In the genomic region with DNA sequence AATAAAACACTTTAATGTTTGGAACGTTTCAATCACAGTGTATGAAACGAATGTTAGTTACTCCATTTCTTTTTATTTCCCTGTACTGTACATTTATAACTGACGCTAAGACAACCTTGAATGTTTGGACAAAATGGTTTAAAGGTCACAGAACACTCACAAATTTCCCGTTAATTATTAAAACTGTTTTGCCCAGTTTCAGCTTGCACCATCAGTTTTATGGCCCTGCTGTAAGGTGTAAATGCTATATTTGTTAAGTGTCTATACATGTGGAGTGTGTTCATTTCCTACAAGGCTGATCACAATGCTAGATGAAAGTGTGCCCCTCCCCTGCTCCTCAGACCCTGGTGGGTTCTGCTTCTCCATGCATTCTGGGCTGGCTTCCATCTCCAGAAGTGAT, we compare ENCODE assay signal across 19 cellular contexts.
"Had no signal": no experiment of that assay in that cellular context is flagged by ENCODE, and none has a peak within 500 bp of the region (broad histone marks: within the 10 kb centered on the region; RNA-seq: fewer than 3 reads in every experiment).

No MANE protein-coding gene starts in this region.

- DNase-seq: erythroblast; foreskin melanocyte; heart left ventricle; hypothalamus; kidney glomerular epithelial cell; left lung; lower lobe of right lung; naive B cell; nephron progenitor cell; psoas muscle; sigmoid colon; stimulated activated CD4-positive, alpha-beta T cell treated with anti-CD3 and anti-CD28 coated beads, Interleukin-2, amount 100 ng/mL, for 48 hours; stimulated activated naive CD4-positive, alpha-beta T cell treated with Interleukin-2 at 50 U/mL for 16 hours; thyroid gland; upper lobe of left lung; uterus had no signal

- H3K4me1 ChIP-seq: psoas muscle, thyroid gland, uterus had no signal

- ATAC-seq: heart left ventricle, left lung, lower lobe of right lung, psoas muscle had no signal

- H3K4me3 ChIP-seq: heart left ventricle, left lung, lower lobe of right lung, psoas muscle, sigmoid colon, skin epidermis, suprapubic skin, thyroid gland, upper lobe of left lung, uterus had no signal

- H3K27me3 ChIP-seq: heart left ventricle, left lung, sigmoid colon, suprapubic skin, thyroid gland, upper lobe of left lung, uterus had no signal

- H3K27ac ChIP-seq: left lung, lower lobe of right lung, psoas muscle, sigmoid colon, skin epidermis, suprapubic skin, thyroid gland, upper lobe of left lung, uterus had no signal

- H3K36me3 ChIP-seq: heart left ventricle, left lung, lower lobe of right lung, sigmoid colon, suprapubic skin, thyroid gland, upper lobe of left lung, uterus had no signal

- FAIRE-seq: islet of Langerhans had no signal

- H3K9me3 ChIP-seq: heart left ventricle, left lung, lower lobe of right lung, psoas muscle, sigmoid colon, suprapubic skin, thyroid gland, upper lobe of left lung, uterus had no signal
